ENCODE assay signal across 18 cellular contexts in genomic region chr17:46136820-46137219, GRCh38. TPM values are rescaled to one million over a fixed set of nuclear protein-coding genes. Genes with fewer than 3 reads are reported as not detected.
A peak's percentile ranks its signal among the peaks of the same experiment; 100 is the strongest.
DNase-seq lines count a peak whose midpoint lies in the region; ATAC-seq, FAIRE-seq and TF ChIP-seq lines count a peak whose summit lies in the region.
"Had no signal": no experiment of that assay in that cellular context is flagged by ENCODE, and none has a peak within 500 bp of the region (broad histone marks: within the 10 kb centered on the region; RNA-seq: fewer than 3 reads in every experiment).

No MANE protein-coding gene starts in this region.

- TF ChIP-seq CTCF in HepG2 (CRISPR knock-in tag; IDR thresholded peaks at IDR 0.05), result no peak
- TF ChIP-seq CTCF in right lobe of liver (IDR thresholded peaks at IDR 0.05), result no peak
- no peak for TF ChIP-seq CTCF in gastroesophageal sphincter (IDR thresholded peaks at IDR 0.05)

- H3K4me1 Mint-ChIP-seq in T-cell, result peaks cover 96 to 98% (median 96%) of the 10 kb centered on the region in 3 donors

- no peak overlapping the region for H3K9ac ChIP-seq in HepG2 (ENCODE audit: insufficient read depth, low read depth, low read length)

- H3K9me3 ChIP-seq in HepG2 (ENCODE audit: low read length) (no peaks in the 10 kb centered on the region), right lobe of liver (no peaks in the 10 kb centered on the region), gastroesophageal sphincter (no peaks in the 10 kb centered on the region)
- H3K9me3 ChIP-seq: lower lobe of right lung, uterus had no signal

- H4K20me1 ChIP-seq in HepG2 (ENCODE audit: insufficient read depth, low read length), result peaks cover 88% of the 10 kb centered on the region

- TSS peak; percentile 9 for BruUV-seq in HepG2 (replicated peaks; lab: Mats Ljungman, UMichigan)

- in situ Hi-C loops in HepG2 (cut with HindIII; ENCODE audit: extremely low pct_ligation_motif_present, low pct_unique_long_range_greater_than_20kb), result no loop called here

- TF ChIP-seq EP300 in HepG2 (IDR thresholded peaks at IDR 0.05; ENCODE audit: low read depth in 2 of 2, low read length in 2 of 2), result no peak
- TF ChIP-seq EP300 in HepG2 (CRISPR knock-in tag; IDR thresholded peaks at IDR 0.05; ENCODE audit: borderline replicate concordance), result no peak
- no peak for TF ChIP-seq EP300 in gastroesophageal sphincter (IDR thresholded peaks at IDR 0.05)

- no peak overlapping the region for H3K4me2 ChIP-seq in HepG2 (ENCODE audit: low read depth, low read length)

- intact Hi-C loops in HepG2 (cut with micrococcal nuclease; ENCODE audit: unreplicated experiment), result loop anchor here (5.0 kb wide), 1 partner anchor 40 kb away; no protein-coding TSS in a partner anchor
- intact Hi-C loops in right lobe of liver (cut with DNase I), result no loop called here

- H3K27me3 ChIP-seq in HepG2 (ENCODE audit: control insufficient read depth in 1 of 2, insufficient read depth in 2 of 2, low read length in 2 of 2) (no peaks in the 10 kb centered on the region), right lobe of liver (no peaks in the 10 kb centered on the region), gastroesophageal sphincter (no peaks in the 10 kb centered on the region)
- H3K27me3 ChIP-seq: uterus had no signal

- TF ChIP-seq POLR2A in HepG2 (IDR thresholded peaks at IDR 0.05; ENCODE audit: insufficient read depth in 1 of 2, low read depth in 2 of 2, low read length in 2 of 2) (no peak), right lobe of liver (IDR thresholded peaks at IDR 0.05) (no peak), gastroesophageal sphincter (IDR thresholded peaks at IDR 0.05) (no peak)

- peaks cover 24% of the 10 kb centered on the region for H3K36me3 Mint-ChIP-seq in T-cell
- H3K36me3 Mint-ChIP-seq: naive B cell had no signal

- H3K27ac Mint-ChIP-seq in T-cell, result peak overlapping the region; percentile 23 to 47

- no peaks in the 10 kb centered on the region for H3K9me3 Mint-ChIP-seq in T-cell
- H3K9me3 Mint-ChIP-seq: naive B cell had no signal

- no peaks in the 10 kb centered on the region for H3K27me3 Mint-ChIP-seq in T-cell
- H3K27me3 Mint-ChIP-seq: naive B cell had no signal

- H3K4me3 ChIP-seq in HepG2 (replicated peaks in 1 of 3; ENCODE audit: insufficient read depth in 1 of 3, low read depth in 2 of 3, low read length in 3 of 3), result no peak overlapping the region
- no peak overlapping the region for H3K4me3 ChIP-seq in right lobe of liver
- no peak overlapping the region for H3K4me3 ChIP-seq in gastroesophageal sphincter
- H3K4me3 ChIP-seq: lower lobe of right lung, uterus had no signal

- no peak for FAIRE-seq in HepG2 (lab: Jason Lieb, UNC)
- FAIRE-seq: colon, endothelial cell of umbilical vein had no signal

- peak overlapping the region in 1 of 3 donors; percentile 13 for H3K4me3 Mint-ChIP-seq in T-cell

- no peak for TF ChIP-seq RAD21 in HepG2 (CRISPR knock-in tag; IDR thresholded peaks at IDR 0.05)

- ATAC-seq in HepG2 (no peak), right lobe of liver (no peak), T-cell (replicated peaks in 1 of 4) (no peak), gastroesophageal sphincter (no peak), GM18909 (IDR thresholded peaks at IDR 0.05; ENCODE audit: poor library complexity, unreplicated experiment) (no peak)
- ATAC-seq: lower lobe of right lung, PC-3 had no signal

- no peak overlapping the region for H3K27ac ChIP-seq in HepG2 (ENCODE audit: extremely low read length, insufficient read depth, low read length)
- H3K27ac ChIP-seq in right lobe of liver, result no peak overlapping the region
- peak overlapping the region in 3 of 4 donors; percentile 53 to 66 (median 65) for H3K27ac ChIP-seq in gastroesophageal sphincter
- H3K27ac ChIP-seq: lower lobe of right lung, uterus had no signal

- DNase-seq in HepG2 (ENCODE audit: low spot score) (no peak), right lobe of liver (no peak), T-cell (no peak), NCI-H2171 treated with DMSO at 0.1 percent for 48 hours (lab: John Stamatoyannopoulos, UW) (no peak), HuH-7 (ENCODE audit: low spot score) (no peak), HK-2 (ENCODE audit: unreplicated experiment) (no peak)
- DNase-seq: anterior cingulate cortex, HCEC 1CT, lower lobe of right lung, naive B cell, NCI-H2081, NCI-H526 treated with DMSO at 0.1 percent for 48 hours, PC-3, uterus had no signal

- no peak overlapping the region for H2AFZ ChIP-seq in HepG2 (ENCODE audit: low read length)

- POLR2A ChIA-PET in HepG2 (lab: Yijun Ruan, JAX), result no interaction called here
- POLR2A ChIA-PET in T-cell (lab: Charles Lee), result interaction anchor here (0.6 to 1.1 kb wide), 4 partner anchors 9 to 1787 kb away, joined by 3 read pairs; no protein-coding TSS in a partner anchor

- H3K36me3 ChIP-seq in HepG2 (replicated peaks in 1 of 2; ENCODE audit: control insufficient read depth in 1 of 2, insufficient read depth in 2 of 2, low read length in 2 of 2), result peaks cover 0 to 11% of the 10 kb centered on the region in 2 experiments; a peak in 3 of 5 replicates
- no peaks in the 10 kb centered on the region for H3K36me3 ChIP-seq in right lobe of liver
- no peaks in the 10 kb centered on the region for H3K36me3 ChIP-seq in gastroesophageal sphincter
- H3K36me3 ChIP-seq: lower lobe of right lung, uterus had no signal

- H3K79me2 ChIP-seq in HepG2 (ENCODE audit: insufficient read depth, low read length), result peaks cover 100% of the 10 kb centered on the region

- CTCF ChIA-PET in HepG2 (lab: Yijun Ruan, JAX; ENCODE audit: low intra/inter-chr PET ratio, low total read pairs) (no interaction called here), T-cell (lab: Charles Lee) (interaction anchor here in 1 of 2 donors (0.7 to 1.8 kb wide), 3 partner anchors 40 to 56 kb away, joined by 3 to 7 read pairs (median 6); partner anchors contain the start of gene KANSL1)

- H3K4me1 ChIP-seq in HepG2 (ENCODE audit: insufficient read depth, low read length) (peaks cover 51% of the 10 kb centered on the region), right lobe of liver (peaks cover 2 to 47% (median 11%) of the 10 kb centered on the region in 4 donors), gastroesophageal sphincter (peaks cover 27 to 97% (median 36%) of the 10 kb centered on the region in 3 donors)

TF ChIP-seq in HepG2, 621 proteins besides CTCF, POLR2A, EP300 and RAD21:
- TF ChIP-seq ZNF501 (CRISPR knock-in tag; IDR thresholded peaks at IDR 0.05) (no peak), ZNF670 (CRISPR knock-in tag; IDR thresholded peaks at IDR 0.05; ENCODE audit: borderline replicate concordance) (no peak)
TF ChIP-seq in HepG2: peak in this region for 0.

RNA-seq across cellular contexts. Expression of gene KANSL1, which starts 56.4 kb away (rescaled TPM):
- 59.6 and 60.9 TPM in 2 replicates for total RNA-seq in HepG2 (2016; rRNA removed; fragmentation: Illumina TruSeq; extraction: Trizol)
- 223 and 253 TPM in 2 replicates for total RNA-seq in HepG2 (2016; cell fraction: cytosol; rRNA removed; fragmentation: Illumina TruSeq; extraction: Trizol; ENCODE audit: low read depth)
- 54.9 and 58.3 TPM in 2 replicates for total RNA-seq in HepG2 (2016; cell fraction: insoluble cytoplasmic fraction; rRNA removed; fragmentation: Illumina TruSeq; extraction: Trizol)
- total RNA-seq in HepG2 (2016; cell fraction: membrane; rRNA removed; fragmentation: Illumina TruSeq; extraction: Trizol), result 138 and 153 TPM in 2 replicates
- total RNA-seq in HepG2 (2016; cell fraction: nucleus; rRNA removed; fragmentation: Illumina TruSeq; extraction: Trizol), result 130 and 145 TPM in 2 replicates
- 22.8 and 24.0 TPM in 2 replicates for polyA plus RNA-seq in HepG2 (2011; rRNA removed)
- polyA plus RNA-seq in HepG2 (2011; cell fraction: cytosol; rRNA removed), result 11.2 and 14.3 TPM in 2 replicates
- 69.1 and 88.4 TPM in 2 replicates for polyA plus RNA-seq in HepG2 (2011; cell fraction: nucleus; rRNA removed)
- polyA plus RNA-seq in HepG2 (2012), result 23.5 and 23.7 TPM in 2 replicates
- polyA plus RNA-seq in HepG2 (2016; cell fraction: cytosol; fragmentation: Illumina TruSeq; extraction: Trizol; ENCODE audit: low read depth), result 2.0 and 2.7 TPM in 2 replicates
- polyA plus RNA-seq in HepG2 (2016; cell fraction: insoluble cytoplasmic fraction; fragmentation: Illumina TruSeq; extraction: Trizol; ENCODE audit: low read depth), result 21.5 and 27.8 TPM in 2 replicates
- polyA plus RNA-seq in HepG2 (2016; cell fraction: membrane; fragmentation: Illumina TruSeq; extraction: Trizol; ENCODE audit: low read depth), result 5.6 and 6.8 TPM in 2 replicates
- 94.8 and 102 TPM in 2 replicates for polyA plus RNA-seq in HepG2 (2016; cell fraction: nucleus; fragmentation: Illumina TruSeq; extraction: Trizol; ENCODE audit: insufficient read depth, low read depth)
- polyA minus RNA-seq in HepG2 (2011; rRNA and poly(A)+ RNA removed; ENCODE audit: low replicate concordance), result 94.4 and 97.7 TPM in 2 replicates
- 61.5 and 62.2 TPM in 2 replicates for polyA minus RNA-seq in HepG2 (2011; cell fraction: cytosol; rRNA and poly(A)+ RNA removed)
- 272 and 315 TPM in 2 replicates for polyA minus RNA-seq in HepG2 (2011; cell fraction: nucleus; rRNA and poly(A)+ RNA removed)
- 10 to 100 TPM; 23.1 to 29.5 (median 25.9) TPM for total RNA-seq in right lobe of liver
- total RNA-seq in T-cell, result 100 to 1,000 TPM; 113 to 301 (median 160) TPM
- total RNA-seq in gastroesophageal sphincter, result 10 to 100 TPM; 57.7 to 91.2 (median 75.1) TPM

Comparison
In these comparisons a context has a peak if more than half of its experiments do, and no peak if none do; other contexts are left out.
1. H3K27ac ChIP-seq: peak in gastroesophageal sphincter (3 of 4); none in HepG2 (single experiment) and right lobe of liver (0 of 3).